Comparison of ENCODE assay signal across 1 cellular context in the genomic region with DNA sequence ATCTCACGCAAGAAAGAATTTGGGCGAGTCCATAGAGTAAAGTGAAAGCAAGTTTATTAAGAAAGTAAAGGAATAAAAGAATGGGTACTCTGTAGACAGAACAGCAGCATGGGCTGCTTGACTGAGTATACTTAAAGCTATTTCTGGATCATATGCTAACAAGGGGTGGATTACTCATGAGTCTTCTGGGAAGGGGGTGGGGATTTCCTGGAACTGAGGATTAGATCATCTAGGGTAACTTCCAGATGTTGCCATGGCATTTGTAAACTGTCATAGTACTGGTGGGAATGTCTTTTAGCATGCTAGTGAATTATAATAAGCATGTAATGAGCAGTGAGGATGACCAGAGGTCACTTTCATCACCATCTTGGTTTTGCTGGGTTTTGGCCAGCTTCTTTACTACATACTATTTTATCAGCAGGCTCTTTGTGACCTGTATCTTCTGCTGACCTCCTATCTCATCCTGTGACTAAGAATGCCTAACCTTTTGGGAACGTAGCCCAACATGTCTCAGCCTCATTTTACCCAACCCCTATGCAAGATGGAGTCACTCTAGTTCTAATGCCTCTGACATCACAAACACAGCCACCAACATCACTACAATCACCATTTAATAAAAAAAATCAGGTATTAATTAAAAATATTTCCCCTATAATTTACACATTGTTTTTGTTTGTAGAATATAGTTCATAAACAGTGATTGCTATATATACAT.
A peak's percentile ranks its signal among the peaks of the same experiment; 100 is the strongest.
TF ChIP-seq lines count a peak whose summit lies in the region.

No MANE protein-coding gene starts in this region.

TF ChIP-seq in K562, 482 proteins besides CTCF, POLR2A, EP300 and RAD21 (continued from another document and continues in another):
- TF ChIP-seq CREB3L1 (IDR thresholded peaks at IDR 0.05; ENCODE audit: borderline replicate concordance, low read depth) (no peak), CBX2 (IDR thresholded peaks at IDR 0.05; ENCODE audit: insufficient read depth, low read length, poor library complexity, severe bottlenecking) (no peak), CC2D1A (IDR thresholded peaks at IDR 0.05) (no peak), KLF10 (CRISPR knock-in tag; IDR thresholded peaks at IDR 0.05) (no peak), PTTG1 (tag; IDR thresholded peaks at IDR 0.05; ENCODE audit: low read depth) (no peak), CBX1 (IDR thresholded peaks at IDR 0.05; ENCODE audit: low read depth) (no peak), EHMT2 (IDR thresholded peaks at IDR 0.05) (no peak), ZNF146 (CRISPR knock-in tag; IDR thresholded peaks at IDR 0.05; ENCODE audit: unreplicated experiment) (no peak), ELF4 (CRISPR knock-in tag; IDR thresholded peaks at IDR 0.05) (no peak), ETV6 (IDR thresholded peaks at IDR 0.05; ENCODE audit: borderline replicate concordance in 1 of 2, low read depth in 2 of 2, low read length in 1 of 2) (no peak), ETV6 (CRISPR knock-in tag; IDR thresholded peaks at IDR 0.05; ENCODE audit: borderline replicate concordance) (no peak), SMC3 (conservative IDR thresholded peaks at IDR 0.05; ENCODE audit: insufficient read depth, low read depth, low read length) (no peak), CBFA2T2 (conservative IDR thresholded peaks at IDR 0.05) (no peak), MEF2D (tag; conservative IDR thresholded peaks at IDR 0.05; ENCODE audit: low read depth) (peak; percentile 75; the same call in 1 of the 2 replicates), RBM22 (IDR thresholded peaks at IDR 0.05; ENCODE audit: low read depth, low read length, poor library complexity, severe bottlenecking) (no peak), SRSF9 (IDR thresholded peaks at IDR 0.05; ENCODE audit: borderline replicate concordance, low read depth, low read length) (no peak), U2AF1 (optimal IDR thresholded peaks at IDR 0.05; ENCODE audit: low read depth, low read length) (no peak), HDAC3 (IDR thresholded peaks at IDR 0.05; ENCODE audit: borderline replicate concordance, partially characterized antibody) (no peak), EZH2 (IDR thresholded peaks at IDR 0.05; ENCODE audit: borderline replicate concordance, low read depth, low read length) (no peak), ZNF140 (CRISPR knock-in tag; IDR thresholded peaks at IDR 0.05) (no peak), RFX1 (IDR thresholded peaks at IDR 0.05) (peak; percentile 49), ZNF695 (CRISPR knock-in tag; IDR thresholded peaks at IDR 0.05) (no peak), TEAD2 (tag; IDR thresholded peaks at IDR 0.05) (no peak), ZBTB26 (CRISPR knock-in tag; IDR thresholded peaks at IDR 0.05) (no peak), NKRF (IDR thresholded peaks at IDR 0.05; ENCODE audit: borderline replicate concordance) (no peak), ZBTB11 (CRISPR knock-in tag; IDR thresholded peaks at IDR 0.05) (no peak), MGA (IDR thresholded peaks at IDR 0.05) (no peak), ZNF639 (CRISPR knock-in tag; conservative IDR thresholded peaks at IDR 0.05 in 1 of 2, IDR thresholded peaks at IDR 0.05 in 1 of 2) (peak in 1 of 2 experiments; percentile 84; a peak in 2 of 4 replicates)
- TF ChIP-seq, protein P1, sequence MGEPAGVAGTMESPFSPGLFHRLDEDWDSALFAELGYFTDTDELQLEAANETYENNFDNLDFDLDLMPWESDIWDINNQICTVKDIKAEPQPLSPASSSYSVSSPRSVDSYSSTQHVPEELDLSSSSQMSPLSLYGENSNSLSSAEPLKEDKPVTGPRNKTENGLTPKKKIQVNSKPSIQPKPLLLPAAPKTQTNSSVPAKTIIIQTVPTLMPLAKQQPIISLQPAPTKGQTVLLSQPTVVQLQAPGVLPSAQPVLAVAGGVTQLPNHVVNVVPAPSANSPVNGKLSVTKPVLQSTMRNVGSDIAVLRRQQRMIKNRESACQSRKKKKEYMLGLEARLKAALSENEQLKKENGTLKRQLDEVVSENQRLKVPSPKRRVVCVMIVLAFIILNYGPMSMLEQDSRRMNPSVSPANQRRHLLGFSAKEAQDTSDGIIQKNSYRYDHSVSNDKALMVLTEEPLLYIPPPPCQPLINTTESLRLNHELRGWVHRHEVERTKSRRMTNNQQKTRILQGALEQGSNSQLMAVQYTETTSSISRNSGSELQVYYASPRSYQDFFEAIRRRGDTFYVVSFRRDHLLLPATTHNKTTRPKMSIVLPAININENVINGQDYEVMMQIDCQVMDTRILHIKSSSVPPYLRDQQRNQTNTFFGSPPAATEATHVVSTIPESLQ (CRISPR knock-in tag; IDR thresholded peaks at IDR 0.05), result no peak
